9 cellular contexts compared by ENCODE assay signal in the genomic region with DNA sequence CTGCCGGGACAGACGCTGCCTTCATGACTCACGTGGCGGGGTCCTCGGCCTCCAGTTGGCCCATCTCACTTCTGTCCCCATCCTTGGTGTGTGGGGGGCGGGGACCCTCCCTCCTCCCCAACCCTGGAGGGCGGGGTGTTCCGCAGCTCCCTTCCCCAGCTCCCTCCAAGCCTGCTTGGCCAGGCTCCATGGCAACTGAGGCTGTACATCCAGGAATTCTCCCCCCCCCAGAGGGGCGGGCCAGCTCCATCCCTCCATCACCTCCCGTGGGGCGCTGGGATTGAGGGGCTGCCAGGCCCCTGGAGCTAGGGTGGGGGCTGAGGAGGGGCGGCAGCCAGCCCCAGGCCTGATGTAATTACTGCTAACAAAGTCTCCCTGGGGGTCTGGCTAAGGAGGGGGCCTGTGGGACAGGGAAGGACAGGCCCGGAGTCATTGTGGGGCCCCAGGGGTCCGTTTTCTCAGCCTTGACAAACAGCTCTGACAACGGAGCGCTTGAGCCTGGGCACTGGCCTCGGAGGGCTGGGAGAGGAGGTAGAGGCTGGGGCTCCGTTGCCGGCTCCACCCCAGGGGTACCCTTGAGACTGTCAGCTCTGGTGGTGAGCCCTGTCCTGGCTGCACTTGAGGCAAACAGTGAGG. TPM values are rescaled to one million over a fixed set of nuclear protein-coding genes. Genes with fewer than 3 reads are reported as not detected.
A peak's percentile ranks its signal among the peaks of the same experiment; 100 is the strongest.
DNase-seq lines count a peak whose midpoint lies in the region; ATAC-seq, FAIRE-seq and TF ChIP-seq lines count a peak whose summit lies in the region.
"Had no signal": no experiment of that assay in that cellular context is flagged by ENCODE, and none has a peak within 500 bp of the region (broad histone marks: within the 10 kb centered on the region; RNA-seq: fewer than 3 reads in every experiment).

No MANE protein-coding gene starts in this region.

- H2AK5ac ChIP-seq in IMR-90 (ENCODE audit: low read depth, low read length) (no peak overlapping the region), H1 (ENCODE audit: low read depth, low read length) (no peak overlapping the region)

- DNase-seq in IMR-90, result no peak
- no peak for DNase-seq in H1 (ENCODE audit: low read depth in 1 of 2, low spot score in 2 of 2)
- peak; percentile 87 for DNase-seq in posterior vena cava (ENCODE audit: low spot score)
- no peak for DNase-seq in globus pallidus (ENCODE audit: low spot score)
- DNase-seq: activated CD8-positive, alpha-beta T cell treated with anti-CD3 and anti-CD28 coated beads for 36 hours; body of pancreas; NCI-H1092 treated with DMSO at 0.1 percent for 48 hours had no signal

- no TSS peak for BruUV-seq in IMR-90 (replicated peaks; lab: Mats Ljungman, UMichigan)

- CTCF ChIA-PET in IMR-90 (lab: Yijun Ruan, JAX) (no interaction called here), H1 (lab: Charles Lee; ENCODE audit: partially characterized antibody) (interaction anchor here (0.6 to 9.2 kb wide), 7 partner anchors 8 to 371 kb away, joined by 3 to 62 read pairs (median 4); a partner anchor contains a TSS)

- H3K4me1 ChIP-seq in IMR-90 (ENCODE audit: control insufficient read depth, insufficient read depth, low read length), result peaks cover 10% of the 10 kb centered on the region
- H3K4me1 ChIP-seq in H1 (replicated peaks in 1 of 4; ENCODE audit: control insufficient read depth in 3 of 4, insufficient read depth in 4 of 4, low read length in 3 of 4), result peaks cover 0 to 7% (median 1%) of the 10 kb centered on the region in 4 experiments; a peak in 3 of 7 replicates

- TF ChIP-seq EP300 in H1 (IDR thresholded peaks at IDR 0.05; ENCODE audit: borderline replicate concordance in 1 of 2, low read depth in 2 of 2, low read length in 2 of 2), result no peak

- no peak overlapping the region for H3K4ac ChIP-seq in IMR-90 (ENCODE audit: low read depth, low read length)
- no peak overlapping the region for H3K4ac ChIP-seq in H1 (replicated peaks; ENCODE audit: insufficient read length, low read depth, low read length)

- H3K9me3 ChIP-seq in IMR-90 (ENCODE audit: control insufficient read depth, insufficient read depth, low read length) (no peaks in the 10 kb centered on the region), H1 (ENCODE audit: insufficient read depth in 2 of 2, low read depth in 1 of 2, low read length in 1 of 2) (no peaks in the 10 kb centered on the region)
- H3K9me3 ChIP-seq: body of pancreas had no signal

- in situ Hi-C loops in IMR-90 (cut with MboI; ENCODE audit: low sequenced_read_pairs), result no loop called here

- dilution Hi-C loops in IMR-90 (cut with HindIII; ENCODE audit: low sequenced_read_pairs, unreplicated experiment), result no loop called here

- no peaks in the 10 kb centered on the region; the same call in 1 of the 2 replicates for H3K23me2 ChIP-seq in H1 (ENCODE audit: low read depth, low read length)

- H3K36me3 ChIP-seq in IMR-90 (ENCODE audit: control insufficient read depth, insufficient read depth, low read length) (peaks cover 36% of the 10 kb centered on the region), H1 (ENCODE audit: control insufficient read depth in 2 of 4, insufficient read depth in 4 of 4, low read length in 3 of 4) (peaks cover 10 to 33% (median 21%) of the 10 kb centered on the region in 4 experiments; a peak in 6 of 8 replicates)

- POLR2A ChIA-PET in IMR-90 (lab: Charles Lee; ENCODE audit: unreplicated experiment), result interaction anchor here (0.6 kb wide), 1 partner anchor 15 kb away, joined by 3 read pairs; no protein-coding TSS in a partner anchor
- POLR2A ChIA-PET in H1 (lab: Charles Lee; ENCODE audit: partially characterized antibody), result interaction anchor here (1.1 to 11.2 kb wide), 4 partner anchors 7 to 23 kb away, joined by 3 to 223 read pairs (median 32); a partner anchor contains a TSS

- no peak overlapping the region for H2BK5ac ChIP-seq in IMR-90 (ENCODE audit: low read depth, low read length, poor library complexity, severe bottlenecking)
- H2BK5ac ChIP-seq in H1 (ENCODE audit: low read depth, low read length), result 0 out of 2 replicates have a peak overlapping the region, but pooled peaks have one; percentile 16

- ATAC-seq in IMR-90 (ENCODE audit: low read depth) (peak; percentile 33), GM18873 (IDR thresholded peaks at IDR 0.05; ENCODE audit: low FRiP score, unreplicated experiment) (no peak), GM21737 (IDR thresholded peaks at IDR 0.05; ENCODE audit: unreplicated experiment) (no peak)
- ATAC-seq: activated CD8-positive, alpha-beta T cell treated with anti-CD3 and anti-CD28 coated beads for 36 hours had no signal

- H4K91ac ChIP-seq in IMR-90 (ENCODE audit: insufficient read depth, low read depth, low read length) (no peak overlapping the region), H1 (replicated peaks; ENCODE audit: insufficient read length, low read length) (no peak overlapping the region)

- H2BK15ac ChIP-seq in IMR-90 (ENCODE audit: low read depth, low read length) (no peak overlapping the region), H1 (ENCODE audit: low read length) (no peak overlapping the region)

- no peak for FAIRE-seq in H1 (lab: Jason Lieb, UNC)

- H3K27me3 ChIP-seq in IMR-90 (ENCODE audit: control insufficient read depth, insufficient read depth, low read length) (no peaks in the 10 kb centered on the region), H1 (replicated peaks in 1 of 4; ENCODE audit: control insufficient read depth in 3 of 4, extremely low read depth in 1 of 4, insufficient read depth in 3 of 4, low read length in 3 of 4) (no peaks in the 10 kb centered on the region)
- H3K27me3 ChIP-seq: body of pancreas had no signal

- peaks cover 55% of the 10 kb centered on the region for H4K20me1 ChIP-seq in IMR-90 (ENCODE audit: insufficient read depth, low read length)
- peaks cover 11 to 34% of the 10 kb centered on the region in 2 experiments for H4K20me1 ChIP-seq in H1 (replicated peaks in 1 of 2; ENCODE audit: control insufficient read depth in 1 of 2, insufficient read depth in 2 of 2, low read length in 2 of 2)

- no peak overlapping the region for H3K4me3 ChIP-seq in IMR-90 (ENCODE audit: insufficient read depth, low read depth, low read length)
- no peak overlapping the region for H3K4me3 ChIP-seq in H1 (ENCODE audit: extremely low read depth in 1 of 4, insufficient read depth in 2 of 4, low read depth in 3 of 4, low read length in 4 of 4)
- H3K4me3 ChIP-seq: body of pancreas had no signal

- H2AFZ ChIP-seq in IMR-90 (replicated peaks; ENCODE audit: low read length, poor library complexity), result peak overlapping the region; percentile 63
- no peak overlapping the region for H2AFZ ChIP-seq in H1 (ENCODE audit: low read length)

- H3K23ac ChIP-seq in IMR-90 (ENCODE audit: low read depth, low read length), result no peak overlapping the region
- no peak overlapping the region for H3K23ac ChIP-seq in H1 (ENCODE audit: insufficient read length)

- no peak overlapping the region for H3K9ac ChIP-seq in IMR-90 (ENCODE audit: low read depth, low read length)
- H3K9ac ChIP-seq in H1 (replicated peaks in 1 of 4; ENCODE audit: extremely low read depth in 1 of 4, low read depth in 3 of 4, low read length in 3 of 4), result no peak overlapping the region; a peak in 1 of 7 replicates

- TF ChIP-seq CTCF in IMR-90 (conservative IDR thresholded peaks at IDR 0.05; ENCODE audit: low read depth, low read length), result no peak
- no peak for TF ChIP-seq CTCF in H1 (IDR thresholded peaks at IDR 0.05; ENCODE audit: control extremely low read depth in 1 of 3, insufficient read depth in 1 of 3, low read depth in 1 of 3, low read length in 3 of 3)

- peaks cover 4% of the 10 kb centered on the region; the same call in 1 of the 2 replicates for H3K9me1 ChIP-seq in IMR-90 (ENCODE audit: insufficient read depth, low read length)

- no peak overlapping the region for H2BK12ac ChIP-seq in H1 (ENCODE audit: low read depth, low read length)

- H4K5ac ChIP-seq in IMR-90 (ENCODE audit: low read depth, low read length) (no peak overlapping the region), H1 (ENCODE audit: insufficient read length, low read depth, low read length) (no peak overlapping the region)

- intact Hi-C loops in IMR-90 (cut with micrococcal nuclease), result no loop called here
- intact Hi-C loops in posterior vena cava (cut with DNase I), result no loop called here

- H2BK120ac ChIP-seq in IMR-90 (ENCODE audit: low read depth, low read length) (no peak overlapping the region), H1 (replicated peaks; ENCODE audit: low read depth, low read length) (no peak overlapping the region)

- H2AK9ac ChIP-seq in IMR-90 (replicated peaks; ENCODE audit: low read depth, low read length, poor library complexity), result peak overlapping the region; percentile 1

- H3K27ac ChIP-seq in IMR-90 (ENCODE audit: insufficient read depth, low read length) (no peak overlapping the region), H1 (ENCODE audit: low read depth, low read length) (no peak overlapping the region)
- H3K27ac ChIP-seq: body of pancreas had no signal

- WGBS in IMR-90 (ENCODE audit: extremely low coverage in 2 of 2, insufficient read length in 1 of 2), 2 experiments, result no CpG with 5 or more reads among the region's 19 CpGs
- WGBS in H1 (ENCODE audit: extremely low coverage in 1 of 2, insufficient coverage in 1 of 2, insufficient read length in 1 of 2, insufficient replicate concordance in 2 of 2, low coverage in 1 of 2, low lambda C conversion rate in 2 of 2, missing lambda C conversion rate in 1 of 2), 2 experiments, result 77% methylated on average over 16 of the region's 19 CpGs; no CpG with 5 or more reads in 1 of the 2 experiments

- peaks cover 0 to 2% of the 10 kb centered on the region in 2 experiments; a peak in 1 of 4 replicates for H3K79me2 ChIP-seq in H1 (ENCODE audit: control insufficient read depth in 1 of 2, insufficient read depth in 2 of 2, low read length in 2 of 2)

- H3K18ac ChIP-seq in IMR-90 (ENCODE audit: low read depth, low read length), result no peak overlapping the region
- H3K18ac ChIP-seq in H1 (ENCODE audit: extremely low read depth, low read length), result no peak overlapping the region

- H3K14ac ChIP-seq in IMR-90 (replicated peaks; ENCODE audit: low read depth, low read length) (no peak overlapping the region), H1 (ENCODE audit: insufficient read length) (no peak overlapping the region)

- peaks cover 0 to 26% of the 10 kb centered on the region in 2 experiments; a peak in 3 of 4 replicates for H3K79me1 ChIP-seq in IMR-90 (ENCODE audit: low read depth in 1 of 2, low read length in 2 of 2)
- peaks cover 6% of the 10 kb centered on the region for H3K79me1 ChIP-seq in H1 (ENCODE audit: low read depth, low read length)

- no peak overlapping the region for H3K4me2 ChIP-seq in IMR-90 (ENCODE audit: low read depth, low read length)
- no peak overlapping the region for H3K4me2 ChIP-seq in H1 (ENCODE audit: insufficient read depth in 1 of 2, low read depth in 2 of 2, low read length in 2 of 2)

- H2BK20ac ChIP-seq in IMR-90 (ENCODE audit: low read depth, low read length) (no peak overlapping the region), H1 (ENCODE audit: low read length) (no peak overlapping the region)

- TF ChIP-seq POLR2A in IMR-90 (IDR thresholded peaks at IDR 0.05; ENCODE audit: low read depth, low read length), result no peak
- peak in 1 of 2 experiments; percentile 19; a peak in 1 of 3 replicates for TF ChIP-seq POLR2A in H1 (IDR thresholded peaks at IDR 0.05; ENCODE audit: control extremely low read depth in 1 of 2, low read depth in 2 of 2, low read length in 2 of 2)

- no peak for TF ChIP-seq RAD21 in IMR-90 (IDR thresholded peaks at IDR 0.05; ENCODE audit: low read length)
- no peak for TF ChIP-seq RAD21 in H1 (IDR thresholded peaks at IDR 0.05 in 1 of 2, conservative IDR thresholded peaks at IDR 0.05 in 1 of 2; ENCODE audit: low read depth in 2 of 2, low read length in 2 of 2)

- H3K56ac ChIP-seq in IMR-90 (ENCODE audit: extremely low read depth, insufficient read depth, low read length), result no peak overlapping the region
- H3K56ac ChIP-seq in H1 (replicated peaks; ENCODE audit: insufficient read length, low read depth, low read length), result no peak overlapping the region

- H4K8ac ChIP-seq in IMR-90 (ENCODE audit: low read depth in 2 of 2, low read length in 2 of 2), result no peak overlapping the region
- peak overlapping the region; percentile 25; the same call in 1 of the 2 replicates for H4K8ac ChIP-seq in H1 (ENCODE audit: extremely low read depth, insufficient read depth, low read length)

RNA-seq across cellular contexts. Expression of a gene that starts 8.0 kb away (rescaled TPM):
- total RNA-seq in IMR-90 (2012; rRNA removed) (3.1 and 3.4 TPM in 2 replicates), posterior vena cava (1 to 10 TPM; 7.1 to 8.3 TPM)
- polyA plus RNA-seq in IMR-90 (2012; rRNA removed) (7.1 and 8.5 TPM in 2 replicates), H1 (2011; rRNA removed) (64.8 and 78.8 TPM in 2 replicates)
- polyA plus RNA-seq in IMR-90 (2012; cell fraction: cytosol; rRNA removed), result 7.2 and 17.0 TPM in 2 replicates
- 9.5 and 25.7 TPM in 2 replicates for polyA plus RNA-seq in IMR-90 (2012; cell fraction: nucleus; rRNA removed; ENCODE audit: low replicate concordance)
- total RNA-seq in H1 (2021; fragmentation: NEBNext Ultra II Directional; extraction: Animal tissue kit (Norgen Biotek cat#: 25700)), result 32.3 and 35.3 TPM in 2 replicates
- polyA plus RNA-seq in H1 (2011; cell fraction: cytosol; rRNA removed), result 58.4 TPM
- polyA plus RNA-seq in H1 (2011; cell fraction: nucleus; rRNA removed), result 75.1 TPM
- polyA plus RNA-seq in H1 (2012, experiment 1 of 2), result 19.5 to 34.6 TPM (median 30.7 TPM) in 4 replicates
- 28.6 TPM for polyA plus RNA-seq in H1 (2012, experiment 2 of 2)
- polyA plus RNA-seq in H1 (2013, experiment 1 of 2), result 28.2 TPM
- polyA plus RNA-seq in H1 (2013, experiment 2 of 2), result 28.5 TPM
- polyA minus RNA-seq in H1 (2011; rRNA and poly(A)+ RNA removed), result 13.3 and 14.7 TPM in 2 replicates
- 22.6 TPM for polyA minus RNA-seq in H1 (2011; cell fraction: cytosol; rRNA and poly(A)+ RNA removed)
- polyA minus RNA-seq in H1 (2011; cell fraction: nucleus; rRNA and poly(A)+ RNA removed), result 19.6 TPM

RNA-seq across cellular contexts. Expression of a gene that starts 22.4 kb away (rescaled TPM):
- not detected in 2 replicates for total RNA-seq in IMR-90 (2012; rRNA removed)
- polyA plus RNA-seq in IMR-90 (2012; rRNA removed), result not detected in 2 replicates
- 0.03 TPM in 1 of 2 replicates, not detected in the other for polyA plus RNA-seq in IMR-90 (2012; cell fraction: cytosol; rRNA removed)
- not detected in 2 replicates for polyA plus RNA-seq in IMR-90 (2012; cell fraction: nucleus; rRNA removed; ENCODE audit: low replicate concordance)
- total RNA-seq in H1 (2021; fragmentation: NEBNext Ultra II Directional; extraction: Animal tissue kit (Norgen Biotek cat#: 25700)), result 2.8 and 4.8 TPM in 2 replicates
- polyA plus RNA-seq in H1 (2011; rRNA removed), result 2.6 and 3.5 TPM in 2 replicates
- 3.5 TPM for polyA plus RNA-seq in H1 (2011; cell fraction: cytosol; rRNA removed)
- 3.0 TPM for polyA plus RNA-seq in H1 (2011; cell fraction: nucleus; rRNA removed)
- polyA plus RNA-seq in H1 (2012, experiment 1 of 2), result 1.1 to 2.7 TPM (median 2.4 TPM) in 4 replicates
- 2.3 TPM for polyA plus RNA-seq in H1 (2012, experiment 2 of 2)
- 2.1 TPM for polyA plus RNA-seq in H1 (2013, experiment 1 of 2)
- 2.0 TPM for polyA plus RNA-seq in H1 (2013, experiment 2 of 2)
- 0.98 and 1.5 TPM in 2 replicates for polyA minus RNA-seq in H1 (2011; rRNA and poly(A)+ RNA removed)
- 2.1 TPM for polyA minus RNA-seq in H1 (2011; cell fraction: cytosol; rRNA and poly(A)+ RNA removed)
- 0.60 TPM for polyA minus RNA-seq in H1 (2011; cell fraction: nucleus; rRNA and poly(A)+ RNA removed)
- 10 to 100 TPM in 1 of 2 donors, 1 to 10 TPM in 1; 9.2 to 10.0 TPM for total RNA-seq in posterior vena cava

RNA-seq across cellular contexts. Expression of a gene that starts 28.0 kb away (rescaled TPM):
- total RNA-seq in IMR-90 (2012; rRNA removed) (not detected in 2 replicates), posterior vena cava (10 to 100 TPM; 22.8 to 36.9 TPM)
- polyA plus RNA-seq in IMR-90 (2012; rRNA removed) (not detected in 2 replicates), H1 (2011; rRNA removed) (not detected in 2 replicates)
- polyA plus RNA-seq in IMR-90 (2012; cell fraction: cytosol; rRNA removed), result not detected in 2 replicates
- polyA plus RNA-seq in IMR-90 (2012; cell fraction: nucleus; rRNA removed; ENCODE audit: low replicate concordance), result not detected in 2 replicates
- total RNA-seq in H1 (2021; fragmentation: NEBNext Ultra II Directional; extraction: Animal tissue kit (Norgen Biotek cat#: 25700)), result not detected in 2 replicates
- polyA plus RNA-seq in H1 (2011; cell fraction: cytosol; rRNA removed), result not detected
- polyA plus RNA-seq in H1 (2011; cell fraction: nucleus; rRNA removed), result not detected
- not detected in 4 replicates for polyA plus RNA-seq in H1 (2012, experiment 1 of 2)
- polyA plus RNA-seq in H1 (2012, experiment 2 of 2), result not detected
- not detected for polyA plus RNA-seq in H1 (2013, experiment 1 of 2)
- not detected for polyA plus RNA-seq in H1 (2013, experiment 2 of 2)
- polyA minus RNA-seq in H1 (2011; rRNA and poly(A)+ RNA removed), result not detected in 2 replicates
- not detected for polyA minus RNA-seq in H1 (2011; cell fraction: cytosol; rRNA and poly(A)+ RNA removed)
- polyA minus RNA-seq in H1 (2011; cell fraction: nucleus; rRNA and poly(A)+ RNA removed), result not detected
- total RNA-seq: activated CD8-positive, alpha-beta T cell treated with anti-CD3 and anti-CD28 coated beads for 36 hours; body of pancreas had no signal

RNA-seq across cellular contexts. Expression of a gene that starts 33.1 kb away (rescaled TPM):
- total RNA-seq in IMR-90 (2012; rRNA removed), result 16.1 and 18.9 TPM in 2 replicates
- polyA plus RNA-seq in IMR-90 (2012; rRNA removed), result 37.2 and 39.5 TPM in 2 replicates
- polyA plus RNA-seq in IMR-90 (2012; cell fraction: cytosol; rRNA removed), result 22.2 and 63.1 TPM in 2 replicates
- polyA plus RNA-seq in IMR-90 (2012; cell fraction: nucleus; rRNA removed; ENCODE audit: low replicate concordance), result 54.0 and 103 TPM in 2 replicates
- total RNA-seq in H1 (2021; fragmentation: NEBNext Ultra II Directional; extraction: Animal tissue kit (Norgen Biotek cat#: 25700)), result 30.5 and 31.6 TPM in 2 replicates
- 37.6 and 52.1 TPM in 2 replicates for polyA plus RNA-seq in H1 (2011; rRNA removed)
- 36.0 TPM for polyA plus RNA-seq in H1 (2011; cell fraction: cytosol; rRNA removed)
- 44.9 TPM for polyA plus RNA-seq in H1 (2011; cell fraction: nucleus; rRNA removed)
- 16.4 to 27.5 TPM (median 25.2 TPM) in 4 replicates for polyA plus RNA-seq in H1 (2012, experiment 1 of 2)
- 26.0 TPM for polyA plus RNA-seq in H1 (2012, experiment 2 of 2)
- 32.4 TPM for polyA plus RNA-seq in H1 (2013, experiment 1 of 2)
- 37.1 TPM for polyA plus RNA-seq in H1 (2013, experiment 2 of 2)
- 9.3 and 15.5 TPM in 2 replicates for polyA minus RNA-seq in H1 (2011; rRNA and poly(A)+ RNA removed)
- 19.5 TPM for polyA minus RNA-seq in H1 (2011; cell fraction: cytosol; rRNA and poly(A)+ RNA removed)
- polyA minus RNA-seq in H1 (2011; cell fraction: nucleus; rRNA and poly(A)+ RNA removed), result 12.9 TPM
- total RNA-seq in posterior vena cava, result 10 to 100 TPM; 27.1 to 28.8 TPM

RNA-seq across cellular contexts. Expression of a gene that starts 37.7 kb away (rescaled TPM):
- total RNA-seq in IMR-90 (2012; rRNA removed), result not detected in 2 replicates
- polyA plus RNA-seq in IMR-90 (2012; rRNA removed), result not detected in 2 replicates
- polyA plus RNA-seq in IMR-90 (2012; cell fraction: cytosol; rRNA removed), result not detected in 2 replicates
- polyA plus RNA-seq in IMR-90 (2012; cell fraction: nucleus; rRNA removed; ENCODE audit: low replicate concordance), result not detected in 2 replicates
- total RNA-seq in H1 (2021; fragmentation: NEBNext Ultra II Directional; extraction: Animal tissue kit (Norgen Biotek cat#: 25700)), result not detected in 2 replicates
- polyA plus RNA-seq in H1 (2011; rRNA removed), result 0.14 TPM in 1 of 2 replicates, not detected in the other
- 0.05 TPM for polyA plus RNA-seq in H1 (2011; cell fraction: cytosol; rRNA removed)
- polyA plus RNA-seq in H1 (2011; cell fraction: nucleus; rRNA removed), result 0.31 TPM
- 0.07 TPM in 1 of 4 replicates, not detected in the others for polyA plus RNA-seq in H1 (2012, experiment 1 of 2)
- polyA plus RNA-seq in H1 (2012, experiment 2 of 2), result not detected
- not detected for polyA plus RNA-seq in H1 (2013, experiment 1 of 2)
- 0.02 TPM for polyA plus RNA-seq in H1 (2013, experiment 2 of 2)
- not detected in 2 replicates for polyA minus RNA-seq in H1 (2011; rRNA and poly(A)+ RNA removed)
- not detected for polyA minus RNA-seq in H1 (2011; cell fraction: cytosol; rRNA and poly(A)+ RNA removed)
- not detected for polyA minus RNA-seq in H1 (2011; cell fraction: nucleus; rRNA and poly(A)+ RNA removed)
- not detected for total RNA-seq in posterior vena cava
- total RNA-seq: activated CD8-positive, alpha-beta T cell treated with anti-CD3 and anti-CD28 coated beads for 36 hours; body of pancreas had no signal

Comparison
In these comparisons a context has a peak if more than half of its experiments do, and no peak if none do; other contexts are left out.
1. RNA of a gene that starts 28.0 kb away (total RNA-seq): 22.8 to 36.9 TPM in posterior vena cava; not detected in IMR-90 and not detected in H1; every median in the first group is over 10 times any median in the second.